In the genomic region with DNA sequence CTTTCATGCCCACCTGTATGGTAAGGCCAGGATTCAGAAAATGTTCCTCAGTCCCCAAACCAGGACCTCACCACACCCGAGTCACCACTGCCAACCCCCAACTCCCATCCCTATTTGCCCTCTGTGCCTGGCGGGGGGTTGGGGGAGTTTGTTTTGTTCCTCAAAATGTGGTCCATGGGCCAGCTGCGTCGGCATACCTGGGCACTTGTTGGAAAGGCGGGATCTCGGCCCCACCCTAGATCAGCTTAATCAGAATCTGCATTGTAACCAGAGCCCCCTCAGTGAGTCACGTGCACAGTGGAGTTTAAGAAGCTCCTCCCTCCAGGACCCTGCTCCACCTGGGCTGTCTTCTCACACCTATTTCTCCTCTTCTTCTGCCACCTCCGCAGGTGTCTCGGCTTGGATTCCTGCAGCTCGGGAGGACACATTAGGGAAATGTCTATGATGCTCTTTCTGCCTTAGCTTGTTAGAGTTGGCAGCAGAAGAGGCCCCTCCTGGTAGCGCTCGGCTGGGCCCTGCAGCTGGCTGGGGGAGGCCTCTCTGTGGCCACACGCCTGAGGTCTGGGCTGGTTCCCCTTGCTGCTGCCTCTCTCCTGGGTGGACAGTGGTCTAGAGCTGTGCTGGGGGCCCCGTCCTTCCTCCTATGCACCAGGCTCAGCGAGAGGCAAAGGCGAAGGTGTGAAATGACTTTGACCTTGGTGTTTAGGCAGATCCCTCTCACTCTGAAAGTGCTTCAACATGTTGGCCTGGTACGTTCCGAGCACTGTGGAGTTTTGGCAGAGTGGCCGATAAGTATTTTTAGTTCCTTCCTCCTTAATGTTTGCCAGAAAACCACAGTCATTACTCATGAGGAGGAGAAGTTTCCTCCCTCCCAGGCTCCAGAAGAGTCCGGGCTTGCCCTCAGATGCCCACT, we compare ENCODE assay signal across 8 cellular contexts. TPM values are rescaled to one million over a fixed set of nuclear protein-coding genes. Genes with fewer than 3 reads are reported as not detected.
DNase-seq lines count a peak whose midpoint lies in the region; ATAC-seq and TF ChIP-seq lines count a peak whose summit lies in the region.

No MANE protein-coding gene starts in this region.

- H3K4me1 ChIP-seq in foreskin keratinocyte (peaks cover 3% of the 10 kb centered on the region), prostate gland (replicated peaks) (peaks cover 2% of the 10 kb centered on the region)

- H3K27ac ChIP-seq in foreskin keratinocyte: no peak overlapping the region
- H3K27ac ChIP-seq in prostate gland: peak overlapping the region; percentile 77 to 82

- in situ Hi-C loops in Caki2 (cut with HindIII; ENCODE audit: low pct_unique_long_range_greater_than_20kb, low sequenced_read_pairs): no loop called here

- H3K27me3 ChIP-seq in foreskin keratinocyte (peaks cover 6% of the 10 kb centered on the region), prostate gland (replicated peaks; ENCODE audit: insufficient read depth) (no peaks in the 10 kb centered on the region)

- H3K36me3 Mint-ChIP-seq in activated CD4-positive, alpha-beta memory T cell treated with anti-CD3 and anti-CD28 coated beads, Interleukin-2, amount 10 ng/mL, durations not matched to agents 7 days and 5 days (ENCODE audit: low read depth): no peaks in the 10 kb centered on the region

- no peaks in the 10 kb centered on the region for H3K36me3 ChIP-seq in prostate gland

- no peaks in the 10 kb centered on the region for H3K9me3 Mint-ChIP-seq in activated CD4-positive, alpha-beta memory T cell treated with anti-CD3 and anti-CD28 coated beads, Interleukin-2, amount 10 ng/mL, durations not matched to agents 7 days and 5 days

- H3K9me3 ChIP-seq in prostate gland: no peaks in the 10 kb centered on the region

- TF ChIP-seq CTCF in foreskin keratinocyte (conservative IDR thresholded peaks at IDR 0.05) (no peak), prostate gland (IDR thresholded peaks at IDR 0.05) (no peak)

- H3K4me3 ChIP-seq in prostate gland: no peak overlapping the region

- intact Hi-C loops in prostate gland (cut with DNase I): loop anchor here (5.0 kb wide), 1 partner anchor 39 kb away; no protein-coding TSS in a partner anchor

- H3K4me1 Mint-ChIP-seq in activated CD4-positive, alpha-beta memory T cell treated with anti-CD3 and anti-CD28 coated beads, Interleukin-2, amount 10 ng/mL, durations not matched to agents 7 days and 5 days: peaks cover 13% of the 10 kb centered on the region

- TF ChIP-seq POLR2A in prostate gland (IDR thresholded peaks at IDR 0.05): no peak

- H3K27ac Mint-ChIP-seq in activated CD4-positive, alpha-beta memory T cell treated with anti-CD3 and anti-CD28 coated beads, Interleukin-2, amount 10 ng/mL, durations not matched to agents 7 days and 5 days: no peak overlapping the region

- H3K27me3 Mint-ChIP-seq in activated CD4-positive, alpha-beta memory T cell treated with anti-CD3 and anti-CD28 coated beads, Interleukin-2, amount 10 ng/mL, durations not matched to agents 7 days and 5 days: peaks cover 18% of the 10 kb centered on the region

- POLR2A ChIA-PET in activated CD4-positive, alpha-beta memory T cell treated with anti-CD3 and anti-CD28 coated beads, Interleukin-2, amount 10 ng/mL, durations not matched to agents 7 days and 5 days (lab: Charles Lee): interaction anchor here (1.6 kb wide), 1 partner anchor 41 kb away, joined by 6 read pairs; the partner anchor contains the start of gene CAMTA1

- ATAC-seq in foreskin keratinocyte (peak; percentile 90), HG03135 (IDR thresholded peaks at IDR 0.05; ENCODE audit: unreplicated experiment) (no peak)

- CTCF ChIA-PET in activated CD4-positive, alpha-beta memory T cell treated with anti-CD3 and anti-CD28 coated beads, Interleukin-2, amount 10 ng/mL, durations not matched to agents 7 days and 5 days (lab: Charles Lee): interaction anchor here (1.1 to 1.5 kb wide), 3 partner anchors 39 to 42 kb away, joined by 3 to 4 read pairs (median 3); partner anchors contain the start of gene DNAJC11

- 22% methylated on average over 20 of the region's 20 CpGs for WGBS in prostate gland

- H3K4me3 Mint-ChIP-seq in activated CD4-positive, alpha-beta memory T cell treated with anti-CD3 and anti-CD28 coated beads, Interleukin-2, amount 10 ng/mL, durations not matched to agents 7 days and 5 days: no peak overlapping the region

- peak; percentile 12 for DNase-seq in Caki2 (ENCODE audit: low read depth)
- peak; percentile 22 for DNase-seq in HK-2 (ENCODE audit: unreplicated experiment)
- DNase-seq in activated CD4-positive, alpha-beta memory T cell treated with anti-CD3 and anti-CD28 coated beads, Interleukin-2, amount 10 ng/mL, durations not matched to agents 7 days and 5 days: peak; percentile 37
- DNase-seq in foreskin keratinocyte: peak; percentile 82 to 88
- DNase-seq in prostate gland (ENCODE audit: low spot score): peak; percentile 78
- no peak for DNase-seq in mesenteric fat pad (ENCODE audit: low spot score)
- DNase-seq in NK-92 treated with Interleukin-12 subunit alpha and Interleukin-12 subunit beta, amount 100 ng/mL, for 24 hours (lab: John Stamatoyannopoulos, UW): no peak

RNA-seq across cellular contexts. Expression of gene CAMTA1, which starts 41.8 kb away (rescaled TPM):
- 102 and 152 TPM in 2 replicates for total RNA-seq in Caki2 (2014; rRNA removed; shearing (Covaris generic); ENCODE audit: low replicate concordance)
- total RNA-seq in activated CD4-positive, alpha-beta memory T cell treated with anti-CD3 and anti-CD28 coated beads, Interleukin-2, amount 10 ng/mL, durations not matched to agents 7 days and 5 days: 10 to 100 TPM; 43.0 to 47.3 TPM
- total RNA-seq in foreskin keratinocyte (51.2 and 55.7 TPM in 2 replicates), prostate gland (100 to 1,000 TPM; 100 to 102 TPM), mesenteric fat pad (51.8 TPM)
- 73.6 and 86.7 TPM in 2 replicates for polyA plus RNA-seq in foreskin keratinocyte

RNA-seq across cellular contexts. Expression of gene DNAJC11, which starts 41.8 kb away (rescaled TPM):
- 34.8 and 36.9 TPM in 2 replicates for total RNA-seq in Caki2 (2014; rRNA removed; shearing (Covaris generic); ENCODE audit: low replicate concordance)
- 10 to 100 TPM; 27.4 to 27.9 TPM for total RNA-seq in activated CD4-positive, alpha-beta memory T cell treated with anti-CD3 and anti-CD28 coated beads, Interleukin-2, amount 10 ng/mL, durations not matched to agents 7 days and 5 days
- 47.0 and 51.2 TPM in 2 replicates for total RNA-seq in foreskin keratinocyte
- 34.6 and 37.2 TPM in 2 replicates for polyA plus RNA-seq in foreskin keratinocyte
- 10 to 100 TPM; 32.9 to 52.8 TPM for total RNA-seq in prostate gland
- total RNA-seq in mesenteric fat pad: 42.4 TPM

Comparison
In these comparisons a context has a peak if more than half of its experiments do, and no peak if none do; other contexts are left out.
1. DNase-seq: peak in Caki2 (single experiment), HK-2 (single experiment), activated CD4-positive, alpha-beta memory T cell treated with anti-CD3 and anti-CD28 coated beads, Interleukin-2, amount 10 ng/mL, durations not matched to agents 7 days and 5 days (single experiment), foreskin keratinocyte (2 of 2) and prostate gland (single experiment); none in mesenteric fat pad (single experiment) and NK-92 treated with Interleukin-12 subunit alpha and Interleukin-12 subunit beta, amount 100 ng/mL, for 24 hours (single experiment).